14 cellular contexts compared by ENCODE assay signal in genomic region chr6:160708993-160709392, GRCh38. TPM values are rescaled to one million over a fixed set of nuclear protein-coding genes. Genes with fewer than 3 reads are reported as not detected.
"Had no signal": no experiment of that assay in that cellular context is flagged by ENCODE, and none has a peak within 500 bp of the region (broad histone marks: within the 10 kb centered on the region; RNA-seq: fewer than 3 reads in every experiment).

No MANE protein-coding gene starts in this region.

RNA-seq across cellular contexts. Expression of gene PLG, which starts 6.9 kb away (rescaled TPM):
- total RNA-seq: omental fat pad, osteocyte, renal cortical epithelial cell, right cardiac atrium, smooth muscle cell, transverse colon, upper lobe of right lung, urinary bladder, uterus had no signal
- polyA plus RNA-seq: naive thymus-derived CD8-positive, alpha-beta T cell; psoas muscle; right cardiac atrium; spleen had no signal

RNA-seq across cellular contexts. Expression of gene LPA, which starts 44.9 kb away (rescaled TPM):
- total RNA-seq: naive thymus-derived CD8-positive, alpha-beta T cell; natural killer cell treated with Interleukin-12 subunit alpha and Interleukin-12 subunit beta and Interleukin-15 and Interleukin-18, amount 100 ng/mL, for 72 hours; osteocyte; renal cortical epithelial cell; right cardiac atrium; smooth muscle cell; spleen; suprapubic skin; upper lobe of right lung had no signal
- polyA plus RNA-seq: naive thymus-derived CD8-positive, alpha-beta T cell; psoas muscle; right cardiac atrium; smooth muscle cell; spleen had no signal
